Comparison of ENCODE assay signal across 18 cellular contexts in genomic region chr9:16425572-16425971, GRCh38.
DNase-seq lines count a peak whose midpoint lies in the region; ATAC-seq and TF ChIP-seq lines count a peak whose summit lies in the region.
"Had no signal": no experiment of that assay in that cellular context is flagged by ENCODE, and none has a peak within 500 bp of the region (broad histone marks: within the 10 kb centered on the region; RNA-seq: fewer than 3 reads in every experiment).

No MANE protein-coding gene starts in this region.

- H3K4me1 ChIP-seq in fibroblast of lung (ENCODE audit: control insufficient read depth, extremely low read depth, insufficient read depth, low read length) (peaks cover 7% of the 10 kb centered on the region), osteoblast (ENCODE audit: insufficient read depth, low read length) (peaks cover 9% of the 10 kb centered on the region), body of pancreas (no peaks in the 10 kb centered on the region)
- no peaks in the 10 kb centered on the region for H3K4me1 ChIP-seq in naive thymus-derived CD4-positive, alpha-beta T cell (ENCODE audit: control insufficient read depth in 2 of 2, insufficient read depth in 2 of 2, low read length in 2 of 2)
- H3K4me1 ChIP-seq: BLaER1 treated with 17β-estradiol and CSF1 and Interleukin-3, amounts not matched to agents 10 nM and 100 nM; esophagus muscularis mucosa had no signal

- TF ChIP-seq CTCF in RWPE1 (conservative IDR thresholded peaks at IDR 0.05; ENCODE audit: low read depth) (no peak), fibroblast of lung (conservative IDR thresholded peaks at IDR 0.05 in 1 of 2, IDR thresholded peaks at IDR 0.05 in 1 of 2; ENCODE audit: low read depth in 1 of 2, low read length in 2 of 2) (no peak), osteoblast (IDR thresholded peaks at IDR 0.05; ENCODE audit: extremely low read depth, low read depth, low read length) (no peak), WTC11 (IDR thresholded peaks at IDR 0.05) (no peak), body of pancreas (IDR thresholded peaks at IDR 0.05) (no peak)

- WGBS in body of pancreas, 2 donors = 33 to 35% methylated on average over 6 of the region's 6 CpGs

- H3K9me3 Mint-ChIP-seq in WTC11 = no peaks in the 10 kb centered on the region
- peaks cover 0 to 10% (median 0%) of the 10 kb centered on the region in 11 donors for H3K9me3 Mint-ChIP-seq in naive thymus-derived CD4-positive, alpha-beta T cell
- H3K9me3 Mint-ChIP-seq: activated naive CD8-positive, alpha-beta T cell treated with anti-CD3 and anti-CD28 coated beads, Interleukin-2, amount 50 U/mL, for 24 hours; dendritic cell treated with granulocyte-macrophage colony-stimulating factor and Interleukin-4, amounts not matched to agents 40 ng/mL and 50 ng/mL, for 4 days had no signal

- H3K4me3 Mint-ChIP-seq in WTC11 = no peak overlapping the region
- H3K4me3 Mint-ChIP-seq in naive thymus-derived CD4-positive, alpha-beta T cell = no peak overlapping the region
- H3K4me3 Mint-ChIP-seq: activated naive CD8-positive, alpha-beta T cell treated with anti-CD3 and anti-CD28 coated beads, Interleukin-2, amount 50 U/mL, for 24 hours; dendritic cell treated with granulocyte-macrophage colony-stimulating factor and Interleukin-4, amounts not matched to agents 40 ng/mL and 50 ng/mL, for 4 days had no signal

- H2AFZ ChIP-seq in fibroblast of lung (ENCODE audit: low read length) (no peak overlapping the region), osteoblast (ENCODE audit: low read length) (no peak overlapping the region)

- no peaks in the 10 kb centered on the region for H3K36me3 Mint-ChIP-seq in WTC11
- no peaks in the 10 kb centered on the region for H3K36me3 Mint-ChIP-seq in naive thymus-derived CD4-positive, alpha-beta T cell

- CTCF ChIA-PET in RWPE1 (lab: Yijun Ruan, JAX) = interaction anchor here (0.9 kb wide), 1 partner anchor 9 kb away, joined by 4 read pairs; no protein-coding TSS in a partner anchor
- CTCF ChIA-PET in WTC11 (lab: Charles Lee) = interaction anchor here (0.7 kb wide), 2 partner anchors 61 to 104 kb away, joined by 3 read pairs; no protein-coding TSS in a partner anchor
- CTCF ChIA-PET in naive thymus-derived CD4-positive, alpha-beta T cell (lab: Charles Lee) = no interaction called here

- TF ChIP-seq POLR2A in body of pancreas (IDR thresholded peaks at IDR 0.05) = no peak

- ATAC-seq in WTC11 (no peak), body of pancreas (no peak), left ventricle myocardium superior (no peak)
- no peak for ATAC-seq in naive thymus-derived CD4-positive, alpha-beta T cell
- ATAC-seq: activated naive CD8-positive, alpha-beta T cell treated with anti-CD3 and anti-CD28 coated beads, Interleukin-2, amount 50 U/mL, for 24 hours had no signal

- POLR2A ChIA-PET in RWPE1 (lab: Yijun Ruan, JAX; ENCODE audit: low non-redundant PET) (no interaction called here), WTC11 (lab: Charles Lee) (interaction anchor here (0.7 kb wide), 1 partner anchor 62 kb away, joined by 5 read pairs; no protein-coding TSS in a partner anchor)
- POLR2A ChIA-PET in naive thymus-derived CD4-positive, alpha-beta T cell (lab: Charles Lee) = no interaction called here

- intact Hi-C loops in body of pancreas (cut with DNase I) = no loop called here
- intact Hi-C loops in left ventricle myocardium superior (cut with micrococcal nuclease) = no loop called here
- intact Hi-C loops in naive thymus-derived CD4-positive, alpha-beta T cell (cut with micrococcal nuclease) = no loop called here

- H3K36me3 ChIP-seq in fibroblast of lung (ENCODE audit: control insufficient read depth, insufficient read depth, low read length) (peaks cover 2% of the 10 kb centered on the region), osteoblast (ENCODE audit: insufficient read depth, low read length) (peaks cover 17% of the 10 kb centered on the region), body of pancreas (replicated peaks in 1 of 2; ENCODE audit: insufficient read depth in 1 of 2, low read depth in 2 of 2) (no peaks in the 10 kb centered on the region)
- H3K36me3 ChIP-seq in naive thymus-derived CD4-positive, alpha-beta T cell (ENCODE audit: control insufficient read depth in 2 of 3, insufficient read depth in 3 of 3, low read length in 3 of 3) = no peaks in the 10 kb centered on the region
- H3K36me3 ChIP-seq: esophagus muscularis mucosa had no signal

- H3K27ac ChIP-seq in RWPE1 (no peak overlapping the region), fibroblast of lung (ENCODE audit: insufficient read depth, low read length) (peak overlapping the region; percentile 16), osteoblast (ENCODE audit: low read depth, low read length) (no peak overlapping the region), body of pancreas (no peak overlapping the region)
- H3K27ac ChIP-seq in naive thymus-derived CD4-positive, alpha-beta T cell (ENCODE audit: low read depth, low read length) = no peak overlapping the region
- H3K27ac ChIP-seq: BLaER1 treated with 17β-estradiol and CSF1 and Interleukin-3, amounts not matched to agents 10 nM and 100 nM; esophagus muscularis mucosa had no signal

- H3K9me3 ChIP-seq in fibroblast of lung (ENCODE audit: control insufficient read depth, insufficient read depth, low read depth, low read length) = no peaks in the 10 kb centered on the region
- no peaks in the 10 kb centered on the region for H3K9me3 ChIP-seq in osteoblast (ENCODE audit: low read depth, low read length)
- no peaks in the 10 kb centered on the region for H3K9me3 ChIP-seq in body of pancreas
- no peaks in the 10 kb centered on the region for H3K9me3 ChIP-seq in naive thymus-derived CD4-positive, alpha-beta T cell (ENCODE audit: control insufficient read depth in 2 of 3, low read length in 3 of 3)
- H3K9me3 ChIP-seq: BLaER1 treated with 17β-estradiol and CSF1 and Interleukin-3, amounts not matched to agents 10 nM and 100 nM; esophagus muscularis mucosa had no signal

- H3K27me3 ChIP-seq in fibroblast of lung (ENCODE audit: control insufficient read depth, insufficient read depth, low read length) = no peaks in the 10 kb centered on the region
- H3K27me3 ChIP-seq in osteoblast (ENCODE audit: insufficient read depth, low read length) = no peaks in the 10 kb centered on the region
- H3K27me3 ChIP-seq in body of pancreas = no peaks in the 10 kb centered on the region
- H3K27me3 ChIP-seq in naive thymus-derived CD4-positive, alpha-beta T cell (ENCODE audit: control insufficient read depth in 2 of 2, insufficient read depth in 2 of 2, low read length in 2 of 2) = no peaks in the 10 kb centered on the region
- H3K27me3 ChIP-seq: BLaER1 treated with 17β-estradiol and CSF1 and Interleukin-3, amounts not matched to agents 10 nM and 100 nM; esophagus muscularis mucosa had no signal

- H3K4me1 Mint-ChIP-seq in WTC11 = peaks cover 37% of the 10 kb centered on the region
- no peaks in the 10 kb centered on the region for H3K4me1 Mint-ChIP-seq in naive thymus-derived CD4-positive, alpha-beta T cell
- H3K4me1 Mint-ChIP-seq: activated naive CD8-positive, alpha-beta T cell treated with anti-CD3 and anti-CD28 coated beads, Interleukin-2, amount 50 U/mL, for 24 hours had no signal

- peak overlapping the region; percentile 46 for H3K4me2 ChIP-seq in fibroblast of lung (ENCODE audit: extremely low read depth, insufficient read depth, low read length)
- H3K4me2 ChIP-seq in osteoblast (ENCODE audit: insufficient read depth, low read length) = peak overlapping the region; percentile 25
- H3K4me2 ChIP-seq: BLaER1 treated with 17β-estradiol and CSF1 and Interleukin-3, amounts not matched to agents 10 nM and 100 nM had no signal

- no peaks in the 10 kb centered on the region for H4K20me1 ChIP-seq in fibroblast of lung (ENCODE audit: control insufficient read depth, extremely low read depth, insufficient read depth, low read length)
- H4K20me1 ChIP-seq in osteoblast (ENCODE audit: insufficient read depth, low read length) = no peaks in the 10 kb centered on the region
- H4K20me1 ChIP-seq: BLaER1 treated with 17β-estradiol and CSF1 and Interleukin-3, amounts not matched to agents 10 nM and 100 nM had no signal

- no peak overlapping the region for H3K9ac ChIP-seq in fibroblast of lung (ENCODE audit: insufficient read depth, low read length)
- H3K9ac ChIP-seq: BLaER1 treated with 17β-estradiol and CSF1 and Interleukin-3, amounts not matched to agents 10 nM and 100 nM had no signal

- DNase-seq in GM04503 (ENCODE audit: low read depth) (peak; percentile 47), RWPE1 (ENCODE audit: low spot score) (peak; percentile 17), fibroblast of lung (ENCODE audit: low read depth in 2 of 2) (peak; percentile 79 to 82), osteoblast (ENCODE audit: insufficient read length, low spot score, missing footprints) (no peak), WTC11 (ENCODE audit: low spot score) (no peak), body of pancreas (no peak), left ventricle myocardium superior (no peak)
- DNase-seq in naive thymus-derived CD4-positive, alpha-beta T cell = no peak
- DNase-seq: activated naive CD8-positive, alpha-beta T cell treated with anti-CD3 and anti-CD28 coated beads, Interleukin-2, amount 50 U/mL, for 24 hours; activated T-cell treated with anti-CD3 and anti-CD28 coated beads, Interleukin-2, amount 50 U/mL, for 48 hours; DMS53; NK-92 treated with Interleukin-12 subunit alpha and Interleukin-12 subunit beta, amount 100 ng/mL, for 24 hours; Right ventricle myocardium superior; substantia nigra; T1000 had no signal

- H3K79me2 ChIP-seq in fibroblast of lung (ENCODE audit: control insufficient read depth, insufficient read depth, low read length) (no peaks in the 10 kb centered on the region), osteoblast (ENCODE audit: insufficient read depth, low read length) (peaks cover 2% of the 10 kb centered on the region)

- H3K27me3 Mint-ChIP-seq in WTC11 (ENCODE audit: low read depth) = no peaks in the 10 kb centered on the region
- H3K27me3 Mint-ChIP-seq in naive thymus-derived CD4-positive, alpha-beta T cell = no peaks in the 10 kb centered on the region
- H3K27me3 Mint-ChIP-seq: activated naive CD8-positive, alpha-beta T cell treated with anti-CD3 and anti-CD28 coated beads, Interleukin-2, amount 50 U/mL, for 24 hours had no signal

- H3K27ac Mint-ChIP-seq in WTC11 = no peak overlapping the region
- H3K27ac Mint-ChIP-seq in naive thymus-derived CD4-positive, alpha-beta T cell = no peak overlapping the region
- H3K27ac Mint-ChIP-seq: activated naive CD8-positive, alpha-beta T cell treated with anti-CD3 and anti-CD28 coated beads, Interleukin-2, amount 50 U/mL, for 24 hours; dendritic cell treated with granulocyte-macrophage colony-stimulating factor and Interleukin-4, amounts not matched to agents 40 ng/mL and 50 ng/mL, for 4 days had no signal

- H3K4me3 ChIP-seq in fibroblast of lung (replicated peaks in 1 of 4; ENCODE audit: control extremely low read depth in 1 of 4, insufficient read depth in 1 of 4, low read depth in 3 of 4, low read length in 4 of 4) = no peak overlapping the region
- H3K4me3 ChIP-seq in osteoblast (ENCODE audit: insufficient read depth, low read length) = no peak overlapping the region
- H3K4me3 ChIP-seq in body of pancreas = no peak overlapping the region
- H3K4me3 ChIP-seq in naive thymus-derived CD4-positive, alpha-beta T cell (ENCODE audit: low read length) = no peak overlapping the region
- H3K4me3 ChIP-seq: BLaER1 treated with 17β-estradiol and CSF1 and Interleukin-3, amounts not matched to agents 10 nM and 100 nM; esophagus muscularis mucosa had no signal

TF ChIP-seq in WTC11, 78 proteins besides CTCF, POLR2A, EP300 and RAD21 (continues in another document):
- no peak for TF ChIP-seq ZBTB21 (CRISPR knock-in tag; IDR thresholded peaks at IDR 0.05; ENCODE audit: borderline replicate concordance)

Comparison
In these comparisons a context has a peak if more than half of its experiments do, and no peak if none do; other contexts are left out.
1. DNase-seq: peak in GM04503 (single experiment), RWPE1 (single experiment) and fibroblast of lung (2 of 2); none in osteoblast (single experiment), WTC11 (single experiment), body of pancreas (0 of 4), left ventricle myocardium superior (single experiment) and naive thymus-derived CD4-positive, alpha-beta T cell (0 of 9).